Comparison of ENCODE assay signal across 26 cellular contexts in the genomic region with DNA sequence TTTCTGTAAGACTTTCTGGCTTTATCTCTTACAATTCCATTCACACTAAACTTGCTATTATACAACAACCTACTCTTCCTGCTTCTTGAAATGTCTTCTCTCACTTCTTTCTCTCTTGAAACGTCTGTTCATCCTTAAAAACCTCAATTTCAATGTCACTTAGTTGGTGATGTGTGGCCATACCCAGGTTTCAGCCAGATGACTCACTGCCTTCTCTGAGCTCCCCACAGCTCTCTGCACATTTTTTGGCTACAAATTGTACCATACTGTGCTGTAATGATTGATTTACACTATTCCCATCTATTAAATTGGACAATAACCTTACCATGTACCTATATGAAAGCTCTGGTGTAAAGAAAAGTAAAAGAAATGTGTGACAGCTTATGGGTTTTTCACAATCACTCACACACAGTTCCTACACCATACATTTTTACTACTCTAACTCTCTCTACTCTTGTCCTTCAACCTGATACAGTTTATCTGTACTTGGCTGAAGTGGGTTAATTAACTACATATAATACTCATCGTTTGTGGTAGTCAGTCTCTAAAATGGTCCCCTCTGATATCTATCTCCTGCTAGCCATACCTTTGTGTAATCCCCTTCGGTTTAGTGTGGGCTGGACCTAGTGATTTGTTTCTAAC.
DNase-seq lines count a peak whose midpoint lies in the region; ATAC-seq and TF ChIP-seq lines count a peak whose summit lies in the region.
"Had no signal": no experiment of that assay in that cellular context is flagged by ENCODE, and none has a peak within 500 bp of the region (broad histone marks: within the 10 kb centered on the region; RNA-seq: fewer than 3 reads in every experiment).

No MANE protein-coding gene starts in this region.

- peaks cover 12% of the 10 kb centered on the region for H3K4me1 Mint-ChIP-seq in activated CD8-positive, alpha-beta memory T cell treated with anti-CD3 and anti-CD28 coated beads, Interleukin-2, amount 10 ng/mL, durations not matched to agents 7 days and 5 days
- peaks cover 9% of the 10 kb centered on the region for H3K4me1 Mint-ChIP-seq in T-helper 17 cell
- peaks cover 48% of the 10 kb centered on the region for H3K4me1 Mint-ChIP-seq in stimulated activated naive CD8-positive, alpha-beta T cell treated with anti-CD3 and anti-CD28 coated beads, Interleukin-15, amount 100 ng/mL, for 72 hours
- H3K4me1 Mint-ChIP-seq: activated CD4-positive, alpha-beta memory T cell treated with anti-CD3 and anti-CD28 coated beads, Interleukin-2, amount 10 ng/mL, durations not matched to agents 7 days and 5 days; stimulated activated naive B cell treated with anti-CD40 and anti-IgM and Interleukin-4, amounts not matched to agents 10 μg/mL and 1 μg/mL and 100 μg/mL, for 72 hours had no signal

- no peak for TF ChIP-seq EP300 in sigmoid colon (IDR thresholded peaks at IDR 0.05)

- H3K4me1 ChIP-seq in iPS-18a (ENCODE audit: control insufficient read depth, low read depth, low read length), result peaks cover 23% of the 10 kb centered on the region
- no peaks in the 10 kb centered on the region for H3K4me1 ChIP-seq in sigmoid colon
- H3K4me1 ChIP-seq: foreskin keratinocyte, SJCRH30, vagina had no signal

- peak overlapping the region; percentile 10 for H3K4me3 ChIP-seq in iPS-18a (ENCODE audit: low read length)
- H3K4me3 ChIP-seq in sigmoid colon, result no peak overlapping the region
- H3K4me3 ChIP-seq: SJCRH30, thoracic aorta, vagina had no signal

- no peaks in the 10 kb centered on the region for H3K9me3 Mint-ChIP-seq in activated CD8-positive, alpha-beta memory T cell treated with anti-CD3 and anti-CD28 coated beads, Interleukin-2, amount 10 ng/mL, durations not matched to agents 7 days and 5 days (ENCODE audit: low read depth)
- H3K9me3 Mint-ChIP-seq in stimulated activated naive CD8-positive, alpha-beta T cell treated with anti-CD3 and anti-CD28 coated beads, Interleukin-15, amount 100 ng/mL, for 72 hours, result no peaks in the 10 kb centered on the region
- H3K9me3 Mint-ChIP-seq: activated naive CD4-positive, alpha-beta T cell treated with anti-CD3 and anti-CD28 coated beads for 36 hours; activated T-cell treated with anti-CD3 and anti-CD28 coated beads, Interleukin-2, amount 50 U/mL, for 24 hours; stimulated activated naive B cell treated with anti-CD40 and anti-IgM and Interleukin-4, amounts not matched to agents 10 μg/mL and 1 μg/mL and 100 μg/mL, for 72 hours had no signal

- no peak for DNase-seq in activated CD8-positive, alpha-beta memory T cell treated with anti-CD3 and anti-CD28 coated beads, Interleukin-2, amount 10 ng/mL, durations not matched to agents 7 days and 5 days
- DNase-seq in activated CD8-positive, alpha-beta memory T cell treated with anti-CD3 and anti-CD28 coated beads for 24 hours, result no peak
- DNase-seq in T-helper 17 cell (no peak), NCI-H2081 treated with DMSO at 0.1 percent for 48 hours (lab: John Stamatoyannopoulos, UW) (no peak), sigmoid colon (no peak), GM19240 (ENCODE audit: insufficient read length, low spot score) (no peak)
- DNase-seq in stimulated activated naive CD8-positive, alpha-beta T cell treated with anti-CD3 and anti-CD28 coated beads, Interleukin-15, amount 100 ng/mL, for 72 hours, result no peak
- DNase-seq: activated CD4-positive, alpha-beta memory T cell treated with anti-CD3 and anti-CD28 coated beads, Interleukin-2, amount 10 ng/mL, durations not matched to agents 7 days and 5 days; activated naive CD4-positive, alpha-beta T cell treated with anti-CD3 and anti-CD28 coated beads for 36 hours; activated T-cell treated with anti-CD3 and anti-CD28 coated beads, Interleukin-2, amount 50 U/mL, for 24 hours; AML-193; CD4-positive, alpha-beta T cell; cortex of kidney; foreskin keratinocyte; IMR-90; left cardiac atrium; mammary epithelial cell; SJCRH30; stimulated activated CD4-positive, alpha-beta T cell treated with anti-CD3 and anti-CD28 coated beads, Interleukin-4, amount 100 ng/mL, for 4 hours; stimulated activated naive B cell treated with anti-CD40 and anti-IgM and Interleukin-4, amounts not matched to agents 10 μg/mL and 1 μg/mL and 100 μg/mL, for 72 hours had no signal

- no peaks in the 10 kb centered on the region for H3K36me3 ChIP-seq in iPS-18a (ENCODE audit: control insufficient read depth, low read depth, low read length)
- H3K36me3 ChIP-seq in sigmoid colon, result no peaks in the 10 kb centered on the region
- H3K36me3 ChIP-seq: SJCRH30, thoracic aorta, vagina had no signal

- no peak for TF ChIP-seq POLR2A in sigmoid colon (IDR thresholded peaks at IDR 0.05)

- no peak overlapping the region for H3K4me3 Mint-ChIP-seq in activated CD8-positive, alpha-beta memory T cell treated with anti-CD3 and anti-CD28 coated beads, Interleukin-2, amount 10 ng/mL, durations not matched to agents 7 days and 5 days
- no peak overlapping the region for H3K4me3 Mint-ChIP-seq in T-helper 17 cell
- H3K4me3 Mint-ChIP-seq in stimulated activated naive CD8-positive, alpha-beta T cell treated with anti-CD3 and anti-CD28 coated beads, Interleukin-15, amount 100 ng/mL, for 72 hours, result no peak overlapping the region
- H3K4me3 Mint-ChIP-seq: activated CD4-positive, alpha-beta memory T cell treated with anti-CD3 and anti-CD28 coated beads, Interleukin-2, amount 10 ng/mL, durations not matched to agents 7 days and 5 days; activated naive CD4-positive, alpha-beta T cell treated with anti-CD3 and anti-CD28 coated beads for 36 hours; activated T-cell treated with anti-CD3 and anti-CD28 coated beads, Interleukin-2, amount 50 U/mL, for 24 hours; CD4-positive, alpha-beta T cell; neural crest cell; stimulated activated naive B cell treated with anti-CD40 and anti-IgM and Interleukin-4, amounts not matched to agents 10 μg/mL and 1 μg/mL and 100 μg/mL, for 72 hours had no signal

- H3K27me3 ChIP-seq in iPS-18a (ENCODE audit: control insufficient read depth, insufficient read depth, low read length), result no peaks in the 10 kb centered on the region
- no peaks in the 10 kb centered on the region for H3K27me3 ChIP-seq in sigmoid colon
- H3K27me3 ChIP-seq: SJCRH30, vagina had no signal

- no peak overlapping the region for H3K27ac ChIP-seq in iPS-18a (ENCODE audit: low read length)
- no peak overlapping the region for H3K27ac ChIP-seq in sigmoid colon
- H3K27ac ChIP-seq: foreskin keratinocyte, SJCRH30, thoracic aorta, vagina had no signal

- WGBS in sigmoid colon, 2 donors, result 30 to 59% methylated on average over 3 of the region's 3 CpGs

- ATAC-seq in activated CD8-positive, alpha-beta memory T cell treated with anti-CD3 and anti-CD28 coated beads, Interleukin-2, amount 10 ng/mL, durations not matched to agents 7 days and 5 days, result peak; percentile 30
- no peak for ATAC-seq in T-helper 17 cell
- peak; percentile 86 for ATAC-seq in stimulated activated naive CD8-positive, alpha-beta T cell treated with anti-CD3 and anti-CD28 coated beads, Interleukin-15, amount 100 ng/mL, for 72 hours
- ATAC-seq: esophagus mucosa; foreskin keratinocyte; left cardiac atrium; stimulated activated naive B cell treated with anti-CD40 and anti-IgM and Interleukin-4, amounts not matched to agents 10 μg/mL and 1 μg/mL and 100 μg/mL, for 72 hours had no signal

- H3K9me3 ChIP-seq in T-helper 17 cell (ENCODE audit: control insufficient read depth, low read length, poor library complexity, severe bottlenecking) (no peaks in the 10 kb centered on the region), iPS-18a (ENCODE audit: control insufficient read depth, low read depth, low read length) (no peaks in the 10 kb centered on the region), sigmoid colon (no peaks in the 10 kb centered on the region)
- H3K9me3 ChIP-seq: SJCRH30, thoracic aorta, vagina had no signal

- peaks cover 5% of the 10 kb centered on the region for H3K36me3 Mint-ChIP-seq in activated CD8-positive, alpha-beta memory T cell treated with anti-CD3 and anti-CD28 coated beads, Interleukin-2, amount 10 ng/mL, durations not matched to agents 7 days and 5 days
- H3K36me3 Mint-ChIP-seq in T-helper 17 cell (ENCODE audit: low read depth), result peaks cover 7% of the 10 kb centered on the region
- H3K36me3 Mint-ChIP-seq: stimulated activated naive B cell treated with anti-CD40 and anti-IgM and Interleukin-4, amounts not matched to agents 10 μg/mL and 1 μg/mL and 100 μg/mL, for 72 hours had no signal

- no peak overlapping the region for H3K9ac ChIP-seq in iPS-18a (ENCODE audit: low read length)

- H3K27ac Mint-ChIP-seq in activated CD8-positive, alpha-beta memory T cell treated with anti-CD3 and anti-CD28 coated beads, Interleukin-2, amount 10 ng/mL, durations not matched to agents 7 days and 5 days, result no peak overlapping the region
- peak overlapping the region; percentile 4 for H3K27ac Mint-ChIP-seq in T-helper 17 cell
- no peak overlapping the region for H3K27ac Mint-ChIP-seq in stimulated activated naive CD8-positive, alpha-beta T cell treated with anti-CD3 and anti-CD28 coated beads, Interleukin-15, amount 100 ng/mL, for 72 hours
- H3K27ac Mint-ChIP-seq: activated CD4-positive, alpha-beta memory T cell treated with anti-CD3 and anti-CD28 coated beads, Interleukin-2, amount 10 ng/mL, durations not matched to agents 7 days and 5 days; activated naive CD4-positive, alpha-beta T cell treated with anti-CD3 and anti-CD28 coated beads for 36 hours; activated T-cell treated with anti-CD3 and anti-CD28 coated beads, Interleukin-2, amount 50 U/mL, for 24 hours; CD4-positive, alpha-beta T cell; stimulated activated naive B cell treated with anti-CD40 and anti-IgM and Interleukin-4, amounts not matched to agents 10 μg/mL and 1 μg/mL and 100 μg/mL, for 72 hours had no signal

- CTCF ChIA-PET in activated CD8-positive, alpha-beta memory T cell treated with anti-CD3 and anti-CD28 coated beads, Interleukin-2, amount 10 ng/mL, durations not matched to agents 7 days and 5 days (lab: Charles Lee), result no interaction called here

- intact Hi-C loops in sigmoid colon (cut with DNase I), result no loop called here

- H3K27me3 Mint-ChIP-seq in activated CD8-positive, alpha-beta memory T cell treated with anti-CD3 and anti-CD28 coated beads, Interleukin-2, amount 10 ng/mL, durations not matched to agents 7 days and 5 days, result no peaks in the 10 kb centered on the region
- H3K27me3 Mint-ChIP-seq in T-helper 17 cell, result no peaks in the 10 kb centered on the region
- H3K27me3 Mint-ChIP-seq in stimulated activated naive CD8-positive, alpha-beta T cell treated with anti-CD3 and anti-CD28 coated beads, Interleukin-15, amount 100 ng/mL, for 72 hours, result no peaks in the 10 kb centered on the region
- H3K27me3 Mint-ChIP-seq: activated CD4-positive, alpha-beta memory T cell treated with anti-CD3 and anti-CD28 coated beads, Interleukin-2, amount 10 ng/mL, durations not matched to agents 7 days and 5 days; activated T-cell treated with anti-CD3 and anti-CD28 coated beads, Interleukin-2, amount 50 U/mL, for 24 hours; CD4-positive, alpha-beta T cell; progenitor cell of endocrine pancreas; stimulated activated naive B cell treated with anti-CD40 and anti-IgM and Interleukin-4, amounts not matched to agents 10 μg/mL and 1 μg/mL and 100 μg/mL, for 72 hours had no signal

- no peak for TF ChIP-seq CTCF in sigmoid colon (IDR thresholded peaks at IDR 0.05)
